8 cellular contexts compared by ENCODE assay signal in genomic region chr13:101514695-101515275, GRCh38.
DNase-seq lines count a peak whose midpoint lies in the region; ATAC-seq and TF ChIP-seq lines count a peak whose summit lies in the region.

No MANE protein-coding gene starts in this region.

- no peaks in the 10 kb centered on the region for H3K9me3 ChIP-seq in right cardiac atrium (ENCODE audit: control insufficient read depth, low read length)
- no peaks in the 10 kb centered on the region for H3K9me3 ChIP-seq in adipocyte (ENCODE audit: control insufficient read depth, low read length)
- no peaks in the 10 kb centered on the region for H3K9me3 ChIP-seq in thoracic aorta

- no peaks in the 10 kb centered on the region for H3K27me3 ChIP-seq in right cardiac atrium (ENCODE audit: control insufficient read depth, insufficient read depth)
- no peaks in the 10 kb centered on the region for H3K27me3 ChIP-seq in adipocyte (replicated peaks; ENCODE audit: control insufficient read depth, insufficient read depth, low read length)
- H3K27me3 ChIP-seq in thoracic aorta (replicated peaks; ENCODE audit: insufficient read depth): no peaks in the 10 kb centered on the region

- H3K4me1 ChIP-seq in right cardiac atrium (ENCODE audit: control insufficient read depth, insufficient read depth, low read length) (no peaks in the 10 kb centered on the region), adipocyte (ENCODE audit: control insufficient read depth, insufficient read depth, low read length) (peaks cover 41% of the 10 kb centered on the region), thoracic aorta (ENCODE audit: control insufficient read depth in 1 of 2, low read depth in 2 of 2) (peaks cover 11 to 26% of the 10 kb centered on the region in 2 donors)

- intact Hi-C loops in Right ventricle myocardium superior (cut with DNase I) (loop anchor here (5.0 kb wide), 1 partner anchor 243 kb away; no protein-coding TSS in a partner anchor), right cardiac atrium (cut with DNase I) (loop anchor here in 2 of 4 donors (2.0 to 5.0 kb wide), 2 partner anchors 243 to 244 kb away; no protein-coding TSS in a partner anchor)

- H3K4me3 ChIP-seq in right cardiac atrium (ENCODE audit: low read length) (no peak overlapping the region), adipocyte (ENCODE audit: low read length) (no peak overlapping the region), thoracic aorta (no peak overlapping the region)

- DNase-seq in Right ventricle myocardium superior (no peak), right cardiac atrium (no peak), NCI-H2171 treated with DMSO at 0.1 percent for 48 hours (lab: John Stamatoyannopoulos, UW) (peak; percentile 69), adipocyte (ENCODE audit: low read depth) (peak; percentile 86), iPS DF 4.7 (ENCODE audit: extremely low read depth, low spot score) (peak; percentile 9), thoracic aorta (ENCODE audit: low spot score) (no peak), ureter (ENCODE audit: low spot score) (no peak)

- no peaks in the 10 kb centered on the region for H3K36me3 ChIP-seq in adipocyte (ENCODE audit: control insufficient read depth, insufficient read depth, low read length, severe bottlenecking)
- no peaks in the 10 kb centered on the region for H3K36me3 ChIP-seq in thoracic aorta

- ATAC-seq in Right ventricle myocardium superior (ENCODE audit: poor library complexity): peak; percentile 67
- ATAC-seq in right cardiac atrium: no peak
- peak; percentile 76 for ATAC-seq in HG02870 (IDR thresholded peaks at IDR 0.05; ENCODE audit: unreplicated experiment)
- ATAC-seq in thoracic aorta (ENCODE audit: insufficient number of reproducible peaks, low FRiP score, low read depth): no peak

- H3K27ac ChIP-seq in right cardiac atrium (ENCODE audit: low read length): no peak overlapping the region
- H3K27ac ChIP-seq in thoracic aorta: no peak overlapping the region

- peak overlapping the region; percentile 19 for H3K9ac ChIP-seq in adipocyte (ENCODE audit: low read length)

- TF ChIP-seq CTCF in thoracic aorta (IDR thresholded peaks at IDR 0.05): peak; percentile 68

Comparison
In these comparisons a context has a peak if more than half of its experiments do, and no peak if none do; other contexts are left out.
1. ATAC-seq: peak in Right ventricle myocardium superior (single experiment) and HG02870 (single experiment); none in right cardiac atrium (0 of 2) and thoracic aorta (single experiment).
2. DNase-seq: peak in NCI-H2171 treated with DMSO at 0.1 percent for 48 hours (single experiment), adipocyte (single experiment) and iPS DF 4.7 (single experiment); none in Right ventricle myocardium superior (single experiment), right cardiac atrium (0 of 3), thoracic aorta (single experiment) and ureter (single experiment).